In genomic region chr15:90101130-90101968, GRCh38 we compare ENCODE assay signal across 8 cellular contexts. TPM values are rescaled to one million over a fixed set of nuclear protein-coding genes. Genes with fewer than 3 reads are reported as not detected.
DNase-seq lines count a peak whose midpoint lies in the region; ATAC-seq and TF ChIP-seq lines count a peak whose summit lies in the region.

No MANE protein-coding gene starts in this region.

- CTCF ChIA-PET in activated CD8-positive, alpha-beta T cell treated with anti-CD3 and anti-CD28 coated beads for 36 hours (lab: Charles Lee): interaction anchor here (1.0 to 2.5 kb wide), 3 partner anchors 17 to 226 kb away, joined by 3 to 7 read pairs (median 6); no protein-coding TSS in a partner anchor

- H3K27me3 ChIP-seq in aorta (ENCODE audit: control insufficient read depth in 1 of 2, insufficient read depth in 2 of 2, low read length in 1 of 2): no peaks in the 10 kb centered on the region

- H3K27ac ChIP-seq in aorta (ENCODE audit: low read depth in 1 of 2, low read length in 2 of 2): peak overlapping the region; percentile 64 to 84

- 4 to 5% methylated on average over 35 to 40 of the region's 40 CpGs for WGBS in aorta, 2 donors

- H3K9me3 ChIP-seq in aorta (ENCODE audit: control insufficient read depth, low read length): no peaks in the 10 kb centered on the region

- intact Hi-C loops in activated CD8-positive, alpha-beta T cell treated with anti-CD3 and anti-CD28 coated beads for 36 hours (cut with micrococcal nuclease): no loop called here
- intact Hi-C loops in natural killer cell (cut with micrococcal nuclease) (no loop called here), aorta (cut with DNase I) (no loop called here)

- H3K27ac Mint-ChIP-seq in activated CD8-positive, alpha-beta T cell treated with anti-CD3 and anti-CD28 coated beads for 36 hours: peak overlapping the region; percentile 96
- peak overlapping the region; percentile 94 to 100 for H3K27ac Mint-ChIP-seq in natural killer cell

- POLR2A ChIA-PET in activated CD8-positive, alpha-beta T cell treated with anti-CD3 and anti-CD28 coated beads for 36 hours (lab: Charles Lee): interaction anchor here (0.8 to 2.8 kb wide), 6 partner anchors 16 to 207 kb away, joined by 3 to 14 read pairs (median 6); partner anchors contain the start of genes AP3S2, CIB1 and GDPGP1

- peak overlapping the region; percentile 59 for H3K4me3 ChIP-seq in fibroblast of pulmonary artery (replicated peaks; ENCODE audit: low read depth, low read length)
- peak overlapping the region; percentile 53 to 90 for H3K4me3 ChIP-seq in aorta (ENCODE audit: low read length in 2 of 2)

- no peaks in the 10 kb centered on the region for H3K9me3 Mint-ChIP-seq in activated CD8-positive, alpha-beta T cell treated with anti-CD3 and anti-CD28 coated beads for 36 hours
- no peaks in the 10 kb centered on the region for H3K9me3 Mint-ChIP-seq in natural killer cell

- no peaks in the 10 kb centered on the region for H3K27me3 Mint-ChIP-seq in activated CD8-positive, alpha-beta T cell treated with anti-CD3 and anti-CD28 coated beads for 36 hours
- no peaks in the 10 kb centered on the region for H3K27me3 Mint-ChIP-seq in natural killer cell (ENCODE audit: low read depth in 2 of 2)

- peak overlapping the region; percentile 91 for H3K4me3 Mint-ChIP-seq in activated CD8-positive, alpha-beta T cell treated with anti-CD3 and anti-CD28 coated beads for 36 hours
- peak overlapping the region; percentile 90 for H3K4me3 Mint-ChIP-seq in natural killer cell

- H3K36me3 ChIP-seq in aorta (ENCODE audit: control insufficient read depth in 1 of 2, insufficient read depth in 2 of 2, low read length in 1 of 2): no peaks in the 10 kb centered on the region

- DNase-seq in stimulated activated CD4-positive, alpha-beta T cell treated with anti-CD3 and anti-CD28 coated beads, Interleukin-15, amount 100 ng/mL, for 24 hours: peak; percentile 60
- no peak for DNase-seq in stimulated activated CD4-positive, alpha-beta T cell treated with anti-CD3 and anti-CD28 coated beads, Interleukin-2, amount 100 ng/mL, for 48 hours
- DNase-seq in MV-4-11 (lab: John Stamatoyannopoulos, UW): peak; percentile 45
- peak; percentile 57 for DNase-seq in activated CD8-positive, alpha-beta T cell treated with anti-CD3 and anti-CD28 coated beads for 36 hours
- DNase-seq in fibroblast of pulmonary artery (ENCODE audit: low read depth): no peak
- DNase-seq in natural killer cell: no peak
- peak; percentile 81 to 82 for DNase-seq in aorta
- no peak for DNase-seq in NCI-H226

- ATAC-seq in activated CD8-positive, alpha-beta T cell treated with anti-CD3 and anti-CD28 coated beads for 36 hours: no peak
- no peak for ATAC-seq in natural killer cell
- ATAC-seq in aorta (ENCODE audit: low FRiP score): peak; percentile 35

- H3K4me1 Mint-ChIP-seq in activated CD8-positive, alpha-beta T cell treated with anti-CD3 and anti-CD28 coated beads for 36 hours (ENCODE audit: low read depth): peaks cover 54% of the 10 kb centered on the region
- H3K4me1 Mint-ChIP-seq in natural killer cell: peaks cover 58 to 60% of the 10 kb centered on the region in 2 donors

- H3K36me3 Mint-ChIP-seq in activated CD8-positive, alpha-beta T cell treated with anti-CD3 and anti-CD28 coated beads for 36 hours (ENCODE audit: low read depth): peaks cover 28% of the 10 kb centered on the region
- H3K36me3 Mint-ChIP-seq in natural killer cell: no peaks in the 10 kb centered on the region

- no peak for TF ChIP-seq CTCF in activated CD8-positive, alpha-beta T cell treated with anti-CD3 and anti-CD28 coated beads for 36 hours (IDR thresholded peaks at IDR 0.05)
- TF ChIP-seq CTCF in fibroblast of pulmonary artery (IDR thresholded peaks at IDR 0.05; ENCODE audit: low read length, missing control alignments) (no peak), natural killer cell (IDR thresholded peaks at IDR 0.05) (no peak)

- no peaks in the 10 kb centered on the region for H3K4me1 ChIP-seq in aorta (ENCODE audit: control insufficient read depth in 1 of 2, insufficient read depth in 2 of 2, low read length in 2 of 2)

RNA-seq across cellular contexts. Expression of gene IDH2, which starts 0.9 kb away (rescaled TPM):
- 100 to 1,000 TPM; 171 to 180 TPM for total RNA-seq in activated CD8-positive, alpha-beta T cell treated with anti-CD3 and anti-CD28 coated beads for 36 hours
- total RNA-seq in natural killer cell: 10 to 100 TPM; 72.3 to 91.5 (median 81.0) TPM
- total RNA-seq in aorta: 10 to 100 TPM; 36.5 to 37.5 TPM
- 10 to 100 TPM; 18.8 to 26.3 TPM for polyA plus RNA-seq in aorta

Comparison
In these comparisons a context has a peak if more than half of its experiments do, and no peak if none do; other contexts are left out.
1. DNase-seq: peak in stimulated activated CD4-positive, alpha-beta T cell treated with anti-CD3 and anti-CD28 coated beads, Interleukin-15, amount 100 ng/mL, for 24 hours (single experiment), MV-4-11 (single experiment), activated CD8-positive, alpha-beta T cell treated with anti-CD3 and anti-CD28 coated beads for 36 hours (single experiment) and aorta (2 of 2); none in stimulated activated CD4-positive, alpha-beta T cell treated with anti-CD3 and anti-CD28 coated beads, Interleukin-2, amount 100 ng/mL, for 48 hours (0 of 2), fibroblast of pulmonary artery (single experiment), natural killer cell (single experiment) and NCI-H226 (single experiment).